ENCODE assay signal across 9 cellular contexts in genomic region chr13:52809310-52809769, GRCh38. TPM values are rescaled to one million over a fixed set of nuclear protein-coding genes. Genes with fewer than 3 reads are reported as not detected.
A peak's percentile ranks its signal among the peaks of the same experiment; 100 is the strongest.
DNase-seq lines count a peak whose midpoint lies in the region; ATAC-seq and TF ChIP-seq lines count a peak whose summit lies in the region.
"Had no signal": no experiment of that assay in that cellular context is flagged by ENCODE, and none has a peak within 500 bp of the region (broad histone marks: within the 10 kb centered on the region; RNA-seq: fewer than 3 reads in every experiment).

No MANE protein-coding gene starts in this region.

- no peak overlapping the region for H3K4me3 Mint-ChIP-seq in T-cell
- H3K4me3 Mint-ChIP-seq in chondrocyte (ENCODE audit: unreplicated experiment): no peak overlapping the region

- peaks cover 11% of the 10 kb centered on the region for H3K4me1 ChIP-seq in lower lobe of right lung

- peaks cover 0 to 2% (median 0%) of the 10 kb centered on the region in 3 donors for H3K4me1 Mint-ChIP-seq in T-cell
- no peaks in the 10 kb centered on the region for H3K4me1 Mint-ChIP-seq in chondrocyte (ENCODE audit: low read depth)

- DNase-seq in AG04450 (ENCODE audit: low read depth, low spot score) (no peak), GM13976 (ENCODE audit: low spot score) (peak; percentile 79), NCI-H146 (lab: John Stamatoyannopoulos, UW) (peak; percentile 91), T-cell (peak in 17 of 34 experiments; percentile 2 to 20 (median 12)), chondrocyte (ENCODE audit: low spot score) (no peak), lower lobe of right lung (peak; percentile 68), superior temporal gyrus (ENCODE audit: extremely low spot score) (peak; percentile 80)

- H3K9me3 ChIP-seq in AG04450 (ENCODE audit: control insufficient read depth, insufficient read depth, low read length): no peaks in the 10 kb centered on the region
- no peaks in the 10 kb centered on the region for H3K9me3 ChIP-seq in lower lobe of right lung
- H3K9me3 ChIP-seq: neutrophil had no signal

- ATAC-seq in HG02870 (IDR thresholded peaks at IDR 0.05; ENCODE audit: unreplicated experiment): peak; percentile 79
- ATAC-seq in T-cell (replicated peaks in 1 of 4): peak in 3 of 4 experiments; percentile 16 to 53 (median 48)
- peak; percentile 73 to 85 for ATAC-seq in lower lobe of right lung

- in situ Hi-C loops in GM13976 (cut with MboI; ENCODE audit: low sequenced_read_pairs, unreplicated experiment): loop anchor here (25.0 kb wide), 1 partner anchor 197 kb away; no protein-coding TSS in a partner anchor

- POLR2A ChIA-PET in AG04450 (lab: Yijun Ruan, JAX): no interaction called here
- POLR2A ChIA-PET in T-cell (lab: Charles Lee): no interaction called here

- H3K4me3 ChIP-seq in AG04450 (ENCODE audit: low read depth, low read length): no peak overlapping the region
- H3K4me3 ChIP-seq in lower lobe of right lung: no peak overlapping the region

- intact Hi-C loops in lower lobe of right lung (cut with DNase I): no loop called here

- no peak overlapping the region for H3K27ac ChIP-seq in AG04450 (ENCODE audit: low read depth, low read length)
- no peak overlapping the region for H3K27ac ChIP-seq in lower lobe of right lung
- H3K27ac ChIP-seq: neutrophil had no signal

- H3K27me3 Mint-ChIP-seq in T-cell (peaks cover 28 to 32% of the 10 kb centered on the region in 2 donors), chondrocyte (ENCODE audit: low read depth) (peaks cover 3% of the 10 kb centered on the region)

- TF ChIP-seq CTCF in AG04450 (IDR thresholded peaks at IDR 0.05; ENCODE audit: low read depth, low read length): peak; percentile 17; the same call in 1 of the 2 replicates
- TF ChIP-seq CTCF in GM13976 (IDR thresholded peaks at IDR 0.05; ENCODE audit: borderline replicate concordance, control extremely low read depth, extremely low read depth, insufficient read depth, missing control alignments): peak; percentile 65
- TF ChIP-seq CTCF in chondrocyte (IDR thresholded peaks at IDR 0.05): peak; percentile 69
- TF ChIP-seq CTCF in lower lobe of right lung (IDR thresholded peaks at IDR 0.05): peak; percentile 52

- H3K9me3 Mint-ChIP-seq in T-cell (no peaks in the 10 kb centered on the region), chondrocyte (ENCODE audit: low read depth) (no peaks in the 10 kb centered on the region)

- H3K36me3 Mint-ChIP-seq in T-cell (no peaks in the 10 kb centered on the region), chondrocyte (ENCODE audit: low read depth) (no peaks in the 10 kb centered on the region)

- H3K36me3 ChIP-seq in lower lobe of right lung: no peaks in the 10 kb centered on the region
- H3K36me3 ChIP-seq: neutrophil had no signal

- CTCF ChIA-PET in AG04450 (lab: Charles Lee) (interaction anchor here (0.5 kb wide), 1 partner anchor 151 kb away, joined by 4 read pairs; no protein-coding TSS in a partner anchor), T-cell (lab: Charles Lee) (interaction anchor here (0.5 to 1.0 kb wide), 5 partner anchors 13 to 198 kb away, joined by 3 to 5 read pairs (median 3); no protein-coding TSS in a partner anchor)

- H3K27ac Mint-ChIP-seq in T-cell (no peak overlapping the region), chondrocyte (ENCODE audit: unreplicated experiment) (no peak overlapping the region)

- H3K27me3 ChIP-seq in AG04450 (ENCODE audit: control insufficient read depth, insufficient read depth, low read length): no peaks in the 10 kb centered on the region
- no peaks in the 10 kb centered on the region for H3K27me3 ChIP-seq in lower lobe of right lung (ENCODE audit: low read depth)

RNA-seq across cellular contexts. Expression of gene PCDH8, which starts 39.1 kb away (rescaled TPM):
- polyA plus RNA-seq in AG04450 (2011; rRNA removed): not detected in 2 replicates
- polyA minus RNA-seq in AG04450 (2011; rRNA and poly(A)+ RNA removed): not detected in 2 replicates
- total RNA-seq in T-cell (not detected), chondrocyte (not detected in 3 replicates), lower lobe of right lung (not detected)

Comparison
In these comparisons a context has a peak if more than half of its experiments do, and no peak if none do; other contexts are left out.
1. DNase-seq: peak in GM13976 (single experiment), NCI-H146 (single experiment), lower lobe of right lung (single experiment) and superior temporal gyrus (single experiment); none in AG04450 (single experiment) and chondrocyte (single experiment).
2. CTCF ChIP-seq: peak in every context shown above with its lines; median percentile 69 in chondrocyte; 65 in GM13976; 52 in lower lobe of right lung; 17 in AG04450.
3. Peak in every context shown above with its lines, with median percentiles within 50 percentile points of each other: ATAC-seq.